ENCODE assay signal across 8 cellular contexts in genomic region chr1:83693409-83694126, GRCh38.
DNase-seq lines count a peak whose midpoint lies in the region; ATAC-seq and FAIRE-seq lines count a peak whose summit lies in the region.

No MANE protein-coding gene starts in this region.

- no peaks in the 10 kb centered on the region for H3K27me3 ChIP-seq in NT2/D1 (ENCODE audit: insufficient read depth, insufficient read length)

- H3K4me3 ChIP-seq in NT2/D1 (ENCODE audit: insufficient read length, low read depth): no peak overlapping the region

- peaks cover 5% of the 10 kb centered on the region; the same call in 1 of the 2 replicates for H3K9me3 ChIP-seq in NT2/D1 (ENCODE audit: insufficient read depth, low read length)

- H3K4me1 ChIP-seq in NT2/D1 (ENCODE audit: insufficient read depth, insufficient read length): peaks cover 10% of the 10 kb centered on the region

- H3K36me3 ChIP-seq in NT2/D1 (ENCODE audit: insufficient read depth, insufficient read length, low read length): no peaks in the 10 kb centered on the region

- H3K9ac ChIP-seq in NT2/D1 (ENCODE audit: insufficient read length, low read depth): peak overlapping the region; percentile 66

- DNase-seq in NT2/D1 (ENCODE audit: low read depth, low spot score) (peak; percentile 65), glomerular visceral epithelial cell (ENCODE audit: extremely low spot score) (peak; percentile 11), pons (ENCODE audit: low spot score) (peak; percentile 25), frontal cortex (ENCODE audit: low spot score in 2 of 2) (no peak), activated gamma-delta T cell (lab: John Stamatoyannopoulos, UW) (no peak)
- no peak for DNase-seq in stimulated activated CD4-positive, alpha-beta T cell treated with anti-CD3 and anti-CD28 coated beads, Interleukin-2, amount 100 ng/mL, for 24 hours

- FAIRE-seq in frontal cortex (lab: Jason Lieb, UNC): no peak

- ATAC-seq in GM19395 (IDR thresholded peaks at IDR 0.05; ENCODE audit: unreplicated experiment): peak; percentile 4
- ATAC-seq in GM18498 (IDR thresholded peaks at IDR 0.05; ENCODE audit: unreplicated experiment): no peak

Comparison
In these comparisons a context has a peak if more than half of its experiments do, and no peak if none do; other contexts are left out.
1. DNase-seq: peak in NT2/D1 (single experiment), glomerular visceral epithelial cell (single experiment) and pons (single experiment); none in frontal cortex (0 of 2), stimulated activated CD4-positive, alpha-beta T cell treated with anti-CD3 and anti-CD28 coated beads, Interleukin-2, amount 100 ng/mL, for 24 hours (0 of 2) and activated gamma-delta T cell (single experiment).